9 cellular contexts compared by ENCODE assay signal in genomic region chr12:120101182-120101581, GRCh38.
A peak's percentile ranks its signal among the peaks of the same experiment; 100 is the strongest.
DNase-seq lines count a peak whose midpoint lies in the region; ATAC-seq lines count a peak whose summit lies in the region.
"Had no signal": no experiment of that assay in that cellular context is flagged by ENCODE, and none has a peak within 500 bp of the region (broad histone marks: within the 10 kb centered on the region; RNA-seq: fewer than 3 reads in every experiment).

No MANE protein-coding gene starts in this region.

- peak overlapping the region; percentile 42 for H3K27ac ChIP-seq in angular gyrus (ENCODE audit: low read depth, low read length)

- no peak for ATAC-seq in stimulated activated naive CD8-positive, alpha-beta T cell treated with anti-CD3 and anti-CD28 coated beads, Interleukin-15, Interleukin-2, amounts not matched to agents 100 U/mL and 50 U/mL, for 24 hours
- ATAC-seq in GM21447 (IDR thresholded peaks at IDR 0.05; ENCODE audit: unreplicated experiment) (no peak), GM21717 (IDR thresholded peaks at IDR 0.05; ENCODE audit: unreplicated experiment) (no peak)

- no peaks in the 10 kb centered on the region for H3K9me3 Mint-ChIP-seq in stimulated activated naive CD8-positive, alpha-beta T cell treated with anti-CD3 and anti-CD28 coated beads, Interleukin-15, Interleukin-2, amounts not matched to agents 100 ng/mL and 50 ng/mL, for 24 hours

- no peak for DNase-seq in stimulated activated naive CD8-positive, alpha-beta T cell treated with anti-CD3 and anti-CD28 coated beads, Interleukin-15, Interleukin-2, amounts not matched to agents 100 U/mL and 50 U/mL, for 24 hours
- no peak for DNase-seq in stimulated activated naive CD4-positive, alpha-beta T cell (lab: John Stamatoyannopoulos, UW)
- DNase-seq in NCI-H146 (lab: John Stamatoyannopoulos, UW), result no peak
- DNase-seq: activated CD4-positive, alpha-beta T cell treated with anti-CD3 and anti-CD28 coated beads for 1 hour had no signal

- H3K4me3 Mint-ChIP-seq in stimulated activated naive CD8-positive, alpha-beta T cell treated with anti-CD3 and anti-CD28 coated beads, Interleukin-15, Interleukin-2, amounts not matched to agents 100 ng/mL and 50 ng/mL, for 24 hours, result no peak overlapping the region

- peaks cover 23% of the 10 kb centered on the region for H3K4me1 ChIP-seq in mucosa of stomach (ENCODE audit: control insufficient read depth, insufficient read depth, low read length)

- H3K9me3 ChIP-seq in mucosa of stomach (ENCODE audit: control insufficient read depth, low read length), result no peaks in the 10 kb centered on the region

- H3K27me3 ChIP-seq in mucosa of stomach (ENCODE audit: control insufficient read depth, insufficient read depth, low read length), result no peaks in the 10 kb centered on the region

- no peak overlapping the region for H3K4me3 ChIP-seq in mucosa of stomach (ENCODE audit: low read length)

- peak overlapping the region; percentile 81 for H3K27ac Mint-ChIP-seq in stimulated activated naive CD8-positive, alpha-beta T cell treated with anti-CD3 and anti-CD28 coated beads, Interleukin-15, Interleukin-2, amounts not matched to agents 100 ng/mL and 50 ng/mL, for 24 hours

- H3K9ac ChIP-seq in mucosa of stomach (ENCODE audit: low read length), result peak overlapping the region; percentile 22

- H3K4me1 Mint-ChIP-seq in stimulated activated naive CD8-positive, alpha-beta T cell treated with anti-CD3 and anti-CD28 coated beads, Interleukin-15, Interleukin-2, amounts not matched to agents 100 ng/mL and 50 ng/mL, for 24 hours (ENCODE audit: low read depth), result peaks cover 16% of the 10 kb centered on the region

- H3K36me3 ChIP-seq in mucosa of stomach (ENCODE audit: control insufficient read depth, insufficient read depth, low read length), result peaks cover 34% of the 10 kb centered on the region

- peaks cover 47% of the 10 kb centered on the region for H3K36me3 Mint-ChIP-seq in stimulated activated naive CD8-positive, alpha-beta T cell treated with anti-CD3 and anti-CD28 coated beads, Interleukin-15, Interleukin-2, amounts not matched to agents 100 ng/mL and 50 ng/mL, for 24 hours (ENCODE audit: low read depth)

- no peaks in the 10 kb centered on the region for H3K27me3 Mint-ChIP-seq in stimulated activated naive CD8-positive, alpha-beta T cell treated with anti-CD3 and anti-CD28 coated beads, Interleukin-15, Interleukin-2, amounts not matched to agents 100 ng/mL and 50 ng/mL, for 24 hours
